In genomic region chr2:85001595-85001994, GRCh38 we compare ENCODE assay signal across 20 cellular contexts. TPM values are rescaled to one million over a fixed set of nuclear protein-coding genes. Genes with fewer than 3 reads are reported as not detected.
DNase-seq lines count a peak whose midpoint lies in the region; ATAC-seq and TF ChIP-seq lines count a peak whose summit lies in the region.
"Had no signal": no experiment of that assay in that cellular context is flagged by ENCODE, and none has a peak within 500 bp of the region (broad histone marks: within the 10 kb centered on the region; RNA-seq: fewer than 3 reads in every experiment).

No MANE protein-coding gene starts in this region.

- H3K27ac Mint-ChIP-seq in T-helper 2 cell treated with Interferon-gamma antibody and Interleukin-4, amounts not matched to agents 5 μg/mL and 100 μg/mL, for 36 hours: peak overlapping the region; percentile 7
- peak overlapping the region; percentile 98 for H3K27ac Mint-ChIP-seq in stimulated activated naive CD8-positive, alpha-beta T cell treated with anti-CD3 and anti-CD28 coated beads, Interleukin-15, Interleukin-2, amounts not matched to agents 100 ng/mL and 50 ng/mL, for 24 hours
- H3K27ac Mint-ChIP-seq: GM23338 had no signal

- no peak for ATAC-seq in stimulated activated naive CD8-positive, alpha-beta T cell treated with anti-CD3 and anti-CD28 coated beads, Interleukin-15, Interleukin-2, amounts not matched to agents 100 U/mL and 50 U/mL, for 24 hours
- no peak for ATAC-seq in HG03432 (IDR thresholded peaks at IDR 0.05; ENCODE audit: unreplicated experiment)
- ATAC-seq: GM23338, SK-N-SH treated with all-trans-retinoic acid at 6 μM for 48 hours had no signal

- no peak for DNase-seq in T-helper 2 cell treated with Interferon-gamma antibody and Interleukin-4, amounts not matched to agents 5 μg/mL and 100 μg/mL, for 36 hours (ENCODE audit: low spot score)
- DNase-seq in T-helper 2 cell: no peak
- DNase-seq in stimulated activated naive CD8-positive, alpha-beta T cell treated with anti-CD3 and anti-CD28 coated beads, Interleukin-15, Interleukin-2, amounts not matched to agents 100 U/mL and 50 U/mL, for 24 hours: no peak
- peak; percentile 46 to 60 for DNase-seq in dermis microvascular lymphatic vessel endothelial cell (ENCODE audit: low read depth in 2 of 2)
- DNase-seq in GM10266 (ENCODE audit: extremely low spot score): no peak
- DNase-seq in DMS79 treated with DMSO at 0.1 percent for 48 hours (lab: John Stamatoyannopoulos, UW): no peak
- DNase-seq: C1 segment of cervical spinal cord; DMS79; effector CD4-positive, alpha-beta T cell; KBM-7; NCI-H1048; NCI-H526; Peyer's patch; retina; stomach; upper lobe of left lung had no signal

- H3K9me3 Mint-ChIP-seq in T-helper 2 cell treated with Interferon-gamma antibody and Interleukin-4, amounts not matched to agents 5 μg/mL and 100 μg/mL, for 36 hours: no peaks in the 10 kb centered on the region
- H3K9me3 Mint-ChIP-seq in stimulated activated naive CD8-positive, alpha-beta T cell treated with anti-CD3 and anti-CD28 coated beads, Interleukin-15, Interleukin-2, amounts not matched to agents 100 ng/mL and 50 ng/mL, for 24 hours: no peaks in the 10 kb centered on the region

- TF ChIP-seq CTCF in GM10266 (IDR thresholded peaks at IDR 0.05; ENCODE audit: control insufficient read depth, insufficient read depth, low read depth, missing control alignments): no peak

- H3K27me3 Mint-ChIP-seq in T-helper 2 cell treated with Interferon-gamma antibody and Interleukin-4, amounts not matched to agents 5 μg/mL and 100 μg/mL, for 36 hours (ENCODE audit: low read depth): no peaks in the 10 kb centered on the region
- no peaks in the 10 kb centered on the region for H3K27me3 Mint-ChIP-seq in stimulated activated naive CD8-positive, alpha-beta T cell treated with anti-CD3 and anti-CD28 coated beads, Interleukin-15, Interleukin-2, amounts not matched to agents 100 ng/mL and 50 ng/mL, for 24 hours

- H3K4me1 Mint-ChIP-seq in T-helper 2 cell treated with Interferon-gamma antibody and Interleukin-4, amounts not matched to agents 5 μg/mL and 100 μg/mL, for 36 hours (ENCODE audit: low read depth): peaks cover 35% of the 10 kb centered on the region
- H3K4me1 Mint-ChIP-seq in stimulated activated naive CD8-positive, alpha-beta T cell treated with anti-CD3 and anti-CD28 coated beads, Interleukin-15, Interleukin-2, amounts not matched to agents 100 ng/mL and 50 ng/mL, for 24 hours (ENCODE audit: low read depth): peaks cover 84% of the 10 kb centered on the region

- peaks cover 19% of the 10 kb centered on the region for H3K36me3 Mint-ChIP-seq in T-helper 2 cell treated with Interferon-gamma antibody and Interleukin-4, amounts not matched to agents 5 μg/mL and 100 μg/mL, for 36 hours (ENCODE audit: low read depth)
- H3K36me3 Mint-ChIP-seq in stimulated activated naive CD8-positive, alpha-beta T cell treated with anti-CD3 and anti-CD28 coated beads, Interleukin-15, Interleukin-2, amounts not matched to agents 100 ng/mL and 50 ng/mL, for 24 hours (ENCODE audit: low read depth): peaks cover 26% of the 10 kb centered on the region

- H3K4me3 Mint-ChIP-seq in T-helper 2 cell treated with Interferon-gamma antibody and Interleukin-4, amounts not matched to agents 5 μg/mL and 100 μg/mL, for 36 hours: no peak overlapping the region
- peak overlapping the region; percentile 3 for H3K4me3 Mint-ChIP-seq in stimulated activated naive CD8-positive, alpha-beta T cell treated with anti-CD3 and anti-CD28 coated beads, Interleukin-15, Interleukin-2, amounts not matched to agents 100 ng/mL and 50 ng/mL, for 24 hours
- H3K4me3 Mint-ChIP-seq: GM23338 had no signal

RNA-seq across cellular contexts. Expression of gene KCMF1, which starts 30.6 kb away (rescaled TPM):
- 45.3 and 60.2 TPM in 2 replicates for total RNA-seq in dermis microvascular lymphatic vessel endothelial cell

Comparison
In these comparisons a context has a peak if more than half of its experiments do, and no peak if none do; other contexts are left out.
1. DNase-seq: peak in dermis microvascular lymphatic vessel endothelial cell (2 of 2); none in T-helper 2 cell treated with Interferon-gamma antibody and Interleukin-4, amounts not matched to agents 5 μg/mL and 100 μg/mL, for 36 hours (single experiment), T-helper 2 cell (0 of 5), stimulated activated naive CD8-positive, alpha-beta T cell treated with anti-CD3 and anti-CD28 coated beads, Interleukin-15, Interleukin-2, amounts not matched to agents 100 U/mL and 50 U/mL, for 24 hours (single experiment), GM10266 (single experiment) and DMS79 treated with DMSO at 0.1 percent for 48 hours (single experiment).